ENCODE assay signal across 17 cellular contexts in the genomic region with DNA sequence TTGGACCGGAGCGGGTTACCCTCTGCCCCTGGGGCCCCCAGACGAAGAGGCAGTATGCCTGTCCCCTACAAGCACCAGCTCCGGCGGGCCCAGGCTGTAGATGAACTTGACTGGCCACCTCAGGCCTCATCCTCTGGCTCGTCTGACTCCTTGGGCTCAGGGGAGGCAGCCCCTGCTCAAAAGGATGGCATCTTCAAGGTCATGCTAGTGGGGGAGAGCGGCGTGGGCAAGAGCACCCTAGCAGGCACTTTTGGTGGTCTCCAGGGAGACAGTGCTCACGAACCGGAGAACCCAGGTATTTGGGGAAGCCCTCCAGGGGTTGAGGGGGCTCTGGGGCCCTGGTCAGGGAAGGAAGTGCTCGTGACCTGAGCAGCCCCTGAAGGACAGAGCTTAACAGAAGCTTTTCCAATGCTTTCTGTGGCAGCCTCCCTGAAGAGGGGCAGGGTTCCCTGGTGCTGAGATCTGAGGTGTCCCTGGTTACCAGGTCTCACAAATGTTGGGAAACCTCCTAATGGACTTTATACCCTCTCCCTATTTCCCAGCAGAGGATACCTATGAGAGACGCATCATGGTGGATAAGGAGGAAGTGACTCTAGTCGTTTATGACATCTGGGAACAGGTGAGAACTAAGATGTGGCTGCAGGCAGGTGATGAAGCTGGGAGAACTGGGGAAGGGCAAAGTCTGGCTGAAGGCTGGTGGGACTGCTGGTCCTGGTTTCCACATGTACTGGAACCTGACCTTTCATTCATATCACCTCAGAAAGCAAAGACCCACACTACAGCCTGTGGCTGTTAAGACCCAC. TPM values are rescaled to one million over a fixed set of nuclear protein-coding genes. Genes with fewer than 3 reads are reported as not detected.
DNase-seq lines count a peak whose midpoint lies in the region; ATAC-seq, FAIRE-seq and TF ChIP-seq lines count a peak whose summit lies in the region.
"Had no signal": no experiment of that assay in that cellular context is flagged by ENCODE, and none has a peak within 500 bp of the region (broad histone marks: within the 10 kb centered on the region; RNA-seq: fewer than 3 reads in every experiment).

No MANE protein-coding gene starts in this region.

- H3K9me3 Mint-ChIP-seq in activated naive CD8-positive, alpha-beta T cell (ENCODE audit: low read depth): no peaks in the 10 kb centered on the region
- no peaks in the 10 kb centered on the region for H3K9me3 Mint-ChIP-seq in activated naive CD8-positive, alpha-beta T cell treated with anti-CD3 and anti-CD28 coated beads for 36 hours
- no peaks in the 10 kb centered on the region for H3K9me3 Mint-ChIP-seq in WTC11
- H3K9me3 Mint-ChIP-seq in mesothelial cell of epicardium: no peaks in the 10 kb centered on the region

- WGBS in small intestine, 3 donors: 81 to 86% (median 81%) methylated on average over 13 of the region's 13 CpGs

- H3K4me3 Mint-ChIP-seq in activated naive CD8-positive, alpha-beta T cell: peak overlapping the region; percentile 7
- no peak overlapping the region for H3K4me3 Mint-ChIP-seq in activated naive CD8-positive, alpha-beta T cell treated with anti-CD3 and anti-CD28 coated beads for 36 hours
- H3K4me3 Mint-ChIP-seq in WTC11 (peak overlapping the region; percentile 1; the same call in 1 of the 2 replicates), mesothelial cell of epicardium (peak overlapping the region; percentile 26)

- no peaks in the 10 kb centered on the region for H3K27me3 ChIP-seq in small intestine (ENCODE audit: control insufficient read depth in 2 of 2, insufficient read depth in 2 of 2, low read length in 2 of 2)
- H3K27me3 ChIP-seq: ascending aorta, vagina had no signal

- no peak overlapping the region for H3K4me3 ChIP-seq in small intestine (ENCODE audit: low read depth in 1 of 2, low read length in 2 of 2)
- H3K4me3 ChIP-seq: A549, ascending aorta, vagina had no signal

- no peaks in the 10 kb centered on the region for H3K27me3 Mint-ChIP-seq in activated naive CD8-positive, alpha-beta T cell
- no peaks in the 10 kb centered on the region for H3K27me3 Mint-ChIP-seq in activated naive CD8-positive, alpha-beta T cell treated with anti-CD3 and anti-CD28 coated beads for 36 hours
- H3K27me3 Mint-ChIP-seq in WTC11 (ENCODE audit: low read depth): peaks cover 26% of the 10 kb centered on the region
- H3K27me3 Mint-ChIP-seq in mesothelial cell of epicardium (ENCODE audit: low read depth): no peaks in the 10 kb centered on the region

- H3K9me3 ChIP-seq in small intestine (ENCODE audit: control insufficient read depth, low read depth): no peaks in the 10 kb centered on the region
- H3K9me3 ChIP-seq: A549, ascending aorta, vagina had no signal

- peak overlapping the region in 1 of 2 donors; percentile 72 for H3K27ac ChIP-seq in small intestine (ENCODE audit: low read depth in 1 of 2, low read length in 1 of 2)
- H3K27ac ChIP-seq: ascending aorta, vagina had no signal

- no peak for ATAC-seq in WTC11
- no peak for ATAC-seq in HG03521 (IDR thresholded peaks at IDR 0.05; ENCODE audit: unreplicated experiment)
- no peak for ATAC-seq in GM21390 (IDR thresholded peaks at IDR 0.05; ENCODE audit: unreplicated experiment)
- ATAC-seq: A549 had no signal

- no peaks in the 10 kb centered on the region for H3K36me3 ChIP-seq in small intestine (ENCODE audit: control insufficient read depth in 2 of 2, insufficient read depth in 2 of 2, low read length in 2 of 2)
- H3K36me3 ChIP-seq: ascending aorta, vagina had no signal

- POLR2A ChIA-PET in WTC11 (lab: Charles Lee): interaction anchor here (1.1 to 1.6 kb wide), 2 partner anchors 11 to 35 kb away, joined by 3 to 4 read pairs; no protein-coding TSS in a partner anchor

- H3K36me3 Mint-ChIP-seq in activated naive CD8-positive, alpha-beta T cell: no peaks in the 10 kb centered on the region
- no peaks in the 10 kb centered on the region for H3K36me3 Mint-ChIP-seq in activated naive CD8-positive, alpha-beta T cell treated with anti-CD3 and anti-CD28 coated beads for 36 hours
- H3K36me3 Mint-ChIP-seq in WTC11 (no peaks in the 10 kb centered on the region), mesothelial cell of epicardium (no peaks in the 10 kb centered on the region)

- H3K4me1 Mint-ChIP-seq in activated naive CD8-positive, alpha-beta T cell (ENCODE audit: low read depth): peaks cover 46% of the 10 kb centered on the region
- H3K4me1 Mint-ChIP-seq in activated naive CD8-positive, alpha-beta T cell treated with anti-CD3 and anti-CD28 coated beads for 36 hours: peaks cover 43% of the 10 kb centered on the region
- H3K4me1 Mint-ChIP-seq in WTC11 (peaks cover 45% of the 10 kb centered on the region), mesothelial cell of epicardium (peaks cover 56% of the 10 kb centered on the region)

- no peak for TF ChIP-seq CTCF in WTC11 (IDR thresholded peaks at IDR 0.05)
- no peak for TF ChIP-seq CTCF in mesothelial cell of epicardium (IDR thresholded peaks at IDR 0.05; ENCODE audit: unreplicated experiment)

- peak overlapping the region; percentile 58 for H3K27ac Mint-ChIP-seq in activated naive CD8-positive, alpha-beta T cell
- no peak overlapping the region for H3K27ac Mint-ChIP-seq in activated naive CD8-positive, alpha-beta T cell treated with anti-CD3 and anti-CD28 coated beads for 36 hours
- no peak overlapping the region for H3K27ac Mint-ChIP-seq in WTC11
- H3K27ac Mint-ChIP-seq in mesothelial cell of epicardium: peak overlapping the region; percentile 40

- H3K4me1 ChIP-seq in small intestine (ENCODE audit: control insufficient read depth in 2 of 2, insufficient read depth in 1 of 2, low read depth in 1 of 2, low read length in 1 of 2): peaks cover 4 to 6% of the 10 kb centered on the region in 2 donors

- DNase-seq in activated naive CD8-positive, alpha-beta T cell treated with anti-CD3 and anti-CD28 coated beads for 36 hours: no peak
- DNase-seq in WTC11 (ENCODE audit: low spot score) (no peak), mesothelial cell of epicardium (ENCODE audit: low spot score in 2 of 2, unreplicated experiment in 2 of 2) (no peak), small intestine (peak; percentile 83), NCI-H146 (lab: John Stamatoyannopoulos, UW) (no peak)
- DNase-seq: activated naive CD4-positive, alpha-beta T cell treated with Interleukin-2 at 50 U/mL for 16 hours; activated T-cell treated with anti-CD3 and anti-CD28 coated beads for 4 hours; KG1; NCI-H524; substantia nigra; SW 1271 had no signal

- FAIRE-seq in small intestine (lab: Jason Lieb, UNC): no peak
- FAIRE-seq: A549 had no signal

- CTCF ChIA-PET in WTC11 (lab: Charles Lee): interaction anchor here (1.4 to 5.1 kb wide), 6 partner anchors 13 to 314 kb away, joined by 3 to 57 read pairs (median 14); a partner anchor contains a TSS

TF ChIP-seq in WTC11, 78 proteins besides CTCF, POLR2A, EP300 and RAD21 (continues in another document):
- TF ChIP-seq HMGA2 (CRISPR knock-in tag; IDR thresholded peaks at IDR 0.05) (no peak), ZNF396 (CRISPR knock-in tag; IDR thresholded peaks at IDR 0.05; ENCODE audit: borderline replicate concordance) (no peak)
- TF ChIP-seq, protein P1, sequence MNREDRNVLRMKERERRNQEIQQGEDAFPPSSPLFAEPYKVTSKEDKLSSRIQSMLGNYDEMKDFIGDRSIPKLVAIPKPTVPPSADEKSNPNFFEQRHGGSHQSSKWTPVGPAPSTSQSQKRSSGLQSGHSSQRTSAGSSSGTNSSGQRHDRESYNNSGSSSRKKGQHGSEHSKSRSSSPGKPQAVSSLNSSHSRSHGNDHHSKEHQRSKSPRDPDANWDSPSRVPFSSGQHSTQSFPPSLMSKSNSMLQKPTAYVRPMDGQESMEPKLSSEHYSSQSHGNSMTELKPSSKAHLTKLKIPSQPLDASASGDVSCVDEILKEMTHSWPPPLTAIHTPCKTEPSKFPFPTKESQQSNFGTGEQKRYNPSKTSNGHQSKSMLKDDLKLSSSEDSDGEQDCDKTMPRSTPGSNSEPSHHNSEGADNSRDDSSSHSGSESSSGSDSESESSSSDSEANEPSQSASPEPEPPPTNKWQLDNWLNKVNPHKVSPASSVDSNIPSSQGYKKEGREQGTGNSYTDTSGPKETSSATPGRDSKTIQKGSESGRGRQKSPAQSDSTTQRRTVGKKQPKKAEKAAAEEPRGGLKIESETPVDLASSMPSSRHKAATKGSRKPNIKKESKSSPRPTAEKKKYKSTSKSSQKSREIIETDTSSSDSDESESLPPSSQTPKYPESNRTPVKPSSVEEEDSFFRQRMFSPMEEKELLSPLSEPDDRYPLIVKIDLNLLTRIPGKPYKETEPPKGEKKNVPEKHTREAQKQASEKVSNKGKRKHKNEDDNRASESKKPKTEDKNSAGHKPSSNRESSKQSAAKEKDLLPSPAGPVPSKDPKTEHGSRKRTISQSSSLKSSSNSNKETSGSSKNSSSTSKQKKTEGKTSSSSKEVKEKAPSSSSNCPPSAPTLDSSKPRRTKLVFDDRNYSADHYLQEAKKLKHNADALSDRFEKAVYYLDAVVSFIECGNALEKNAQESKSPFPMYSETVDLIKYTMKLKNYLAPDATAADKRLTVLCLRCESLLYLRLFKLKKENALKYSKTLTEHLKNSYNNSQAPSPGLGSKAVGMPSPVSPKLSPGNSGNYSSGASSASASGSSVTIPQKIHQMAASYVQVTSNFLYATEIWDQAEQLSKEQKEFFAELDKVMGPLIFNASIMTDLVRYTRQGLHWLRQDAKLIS (CRISPR knock-in tag; IDR thresholded peaks at IDR 0.05; ENCODE audit: borderline replicate concordance): no peak

RNA-seq across cellular contexts. Expression of a gene that starts 1.9 kb away (rescaled TPM):
- under 1 TPM; 0.14 to 0.19 TPM for total RNA-seq in activated naive CD8-positive, alpha-beta T cell treated with anti-CD3 and anti-CD28 coated beads for 36 hours
- 1.1 to 1.5 TPM (median 1.5 TPM) in 3 replicates for total RNA-seq in WTC11 (2021)
- 2.6 to 3.0 TPM (median 3.0 TPM) in 3 replicates for total RNA-seq in mesothelial cell of epicardium
- 1 to 10 TPM in 1 of 3 donors, under 1 TPM in 2; 0.45 to 1.1 (median 0.90) TPM for polyA plus RNA-seq in small intestine

RNA-seq across cellular contexts. Expression of a gene that starts 13.4 kb away (rescaled TPM):
- total RNA-seq in activated naive CD8-positive, alpha-beta T cell treated with anti-CD3 and anti-CD28 coated beads for 36 hours: 10 to 100 TPM; 17.6 to 18.7 TPM
- total RNA-seq in WTC11 (2021) (18.4 to 24.0 TPM (median 19.0 TPM) in 3 replicates), mesothelial cell of epicardium (38.6 to 40.4 TPM (median 39.8 TPM) in 3 replicates)
- 10 to 100 TPM; 19.7 to 87.3 (median 28.4) TPM for polyA plus RNA-seq in small intestine

RNA-seq across cellular contexts. Expression of a gene that starts 34.0 kb away (rescaled TPM):
- 10 to 100 TPM; 66.2 to 67.2 TPM for total RNA-seq in activated naive CD8-positive, alpha-beta T cell treated with anti-CD3 and anti-CD28 coated beads for 36 hours
- 42.4 to 49.4 TPM (median 47.4 TPM) in 3 replicates for total RNA-seq in WTC11 (2021)
- total RNA-seq in mesothelial cell of epicardium: 97.9 to 106 TPM (median 101 TPM) in 3 replicates
- polyA plus RNA-seq in small intestine: 10 to 100 TPM; 35.8 to 41.4 (median 36.7) TPM

RNA-seq across cellular contexts. Expression of a gene that starts 44.3 kb away (rescaled TPM):
- total RNA-seq in activated naive CD8-positive, alpha-beta T cell treated with anti-CD3 and anti-CD28 coated beads for 36 hours: 100 to 1,000 TPM; 169 to 190 TPM
- 119 to 124 TPM (median 123 TPM) in 3 replicates for total RNA-seq in WTC11 (2021)
- total RNA-seq in mesothelial cell of epicardium: 86.2 to 89.8 TPM (median 86.2 TPM) in 3 replicates
- polyA plus RNA-seq in small intestine: 10 to 100 TPM; 13.4 to 57.7 (median 15.1) TPM

RNA-seq across cellular contexts. Expression of a gene that starts 48.5 kb away (rescaled TPM):
- total RNA-seq in activated naive CD8-positive, alpha-beta T cell treated with anti-CD3 and anti-CD28 coated beads for 36 hours: 1 to 10 TPM; 1.1 to 1.8 TPM
- total RNA-seq in WTC11 (2021) (81.6 to 94.4 TPM (median 83.9 TPM) in 3 replicates), mesothelial cell of epicardium (302 to 306 TPM (median 304 TPM) in 3 replicates)
- polyA plus RNA-seq in small intestine: 100 to 1,000 TPM in 1 of 3 donors, 10 to 100 TPM in 1, 1 to 10 TPM in 1; 6.9 to 105 (median 16.8) TPM

Comparison
In these comparisons a context has a peak if more than half of its experiments do, and no peak if none do; other contexts are left out.
1. H3K27ac Mint-ChIP-seq: peak in activated naive CD8-positive, alpha-beta T cell (single experiment) and mesothelial cell of epicardium (single experiment); none in activated naive CD8-positive, alpha-beta T cell treated with anti-CD3 and anti-CD28 coated beads for 36 hours (single experiment) and WTC11 (single experiment).